7 cellular contexts compared by ENCODE assay signal in genomic region chr11:65767806-65768205, GRCh38. TPM values are rescaled to one million over a fixed set of nuclear protein-coding genes. Genes with fewer than 3 reads are reported as not detected.
"Had no signal": no experiment of that assay in that cellular context is flagged by ENCODE, and none has a peak within 500 bp of the region (broad histone marks: within the 10 kb centered on the region; RNA-seq: fewer than 3 reads in every experiment).

No MANE protein-coding gene starts in this region.

RNA-seq across cellular contexts. Expression of gene OVOL1, which starts 19.1 kb away (rescaled TPM):
- total RNA-seq: activated CD4-positive, alpha-beta memory T cell treated with anti-CD3 and anti-CD28 coated beads for 36 hours; activated CD4-positive, alpha-beta T cell treated with anti-CD3 and anti-CD28 coated beads, Interleukin-2, amount 10 ng/mL, durations not matched to agents 24 days and 14 days; ascending aorta; dermis microvascular lymphatic vessel endothelial cell; endothelial cell of umbilical vein; glomerular endothelial cell; heart right ventricle had no signal
- polyA plus RNA-seq: endothelial cell of umbilical vein, heart right ventricle had no signal
